12 cellular contexts compared by ENCODE assay signal in the genomic region with DNA sequence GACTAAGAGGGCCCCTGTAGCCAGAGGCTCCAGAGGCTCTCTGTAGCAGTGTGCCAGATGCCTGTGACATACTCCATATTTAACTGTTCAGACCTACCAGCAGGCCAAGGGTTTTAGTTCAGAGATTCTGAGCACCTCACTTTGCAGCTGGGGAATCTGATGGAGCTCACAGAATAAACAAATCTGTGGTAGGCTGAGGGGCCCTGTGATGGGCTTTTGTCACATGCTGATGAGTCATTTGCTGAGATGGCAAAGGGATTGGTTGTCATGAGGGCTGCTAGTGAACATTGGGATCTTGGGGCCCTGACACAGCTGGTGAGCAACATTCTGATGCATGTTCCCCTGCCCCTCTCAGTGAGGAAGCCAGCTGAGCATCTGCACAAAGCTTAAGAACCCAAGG.
DNase-seq lines count a peak whose midpoint lies in the region; FAIRE-seq and TF ChIP-seq lines count a peak whose summit lies in the region.
"Had no signal": no experiment of that assay in that cellular context is flagged by ENCODE, and none has a peak within 500 bp of the region (broad histone marks: within the 10 kb centered on the region; RNA-seq: fewer than 3 reads in every experiment).

No MANE protein-coding gene starts in this region.

- intact Hi-C loops in posterior cingulate gyrus (cut with DNase I), result no loop called here

- H3K9ac ChIP-seq in keratinocyte (ENCODE audit: control insufficient read depth, extremely low read depth, insufficient read depth, low read length), result no peak overlapping the region
- H3K9ac ChIP-seq: parathyroid adenoma had no signal

- H3K4me3 ChIP-seq in brain microvascular endothelial cell (ENCODE audit: low read depth, low read length) (no peak overlapping the region), keratinocyte (ENCODE audit: control insufficient read depth in 2 of 3, extremely low read depth in 1 of 3, insufficient read depth in 2 of 3, low read depth in 1 of 3, low read length in 3 of 3) (no peak overlapping the region)
- H3K4me3 ChIP-seq: K562, upper lobe of right lung had no signal

- no peak for FAIRE-seq in keratinocyte (lab: Jason Lieb, UNC)
- FAIRE-seq: K562 had no signal

- TF ChIP-seq CTCF in brain microvascular endothelial cell (IDR thresholded peaks at IDR 0.05; ENCODE audit: low read depth, low read length, missing control alignments) (no peak), keratinocyte (optimal IDR thresholded peaks at IDR 0.05 in 1 of 3, IDR thresholded peaks at IDR 0.05 in 1 of 3, conservative IDR thresholded peaks at IDR 0.05 in 1 of 3; ENCODE audit: extremely low read depth in 1 of 3, insufficient read depth in 2 of 3, low read length in 3 of 3) (no peak)

- H3K4me2 ChIP-seq in keratinocyte (ENCODE audit: control insufficient read depth, extremely low read depth, insufficient read depth, low read depth, low read length), result no peak overlapping the region

- H2AFZ ChIP-seq in keratinocyte (ENCODE audit: control insufficient read depth, low read length), result no peak overlapping the region
- H2AFZ ChIP-seq: parathyroid adenoma had no signal

- peak overlapping the region; percentile 20 for H3K27ac ChIP-seq in brain microvascular endothelial cell
- no peak overlapping the region for H3K27ac ChIP-seq in keratinocyte (ENCODE audit: control insufficient read depth, insufficient read depth, low read length)
- H3K27ac ChIP-seq: parathyroid adenoma, upper lobe of right lung had no signal

- no peaks in the 10 kb centered on the region for H3K27me3 ChIP-seq in brain microvascular endothelial cell (replicated peaks)
- no peaks in the 10 kb centered on the region for H3K27me3 ChIP-seq in keratinocyte (ENCODE audit: control insufficient read depth, extremely low read depth, insufficient read depth, low read length)

- no peaks in the 10 kb centered on the region for H3K79me2 ChIP-seq in keratinocyte (ENCODE audit: control insufficient read depth, insufficient read depth, low read length)
- H3K79me2 ChIP-seq: parathyroid adenoma had no signal

- no peaks in the 10 kb centered on the region for H3K36me3 ChIP-seq in brain microvascular endothelial cell (replicated peaks)
- no peaks in the 10 kb centered on the region for H3K36me3 ChIP-seq in keratinocyte (ENCODE audit: control insufficient read depth in 2 of 2, extremely low read depth in 1 of 2, insufficient read depth in 2 of 2, low read length in 2 of 2)
- H3K36me3 ChIP-seq: upper lobe of right lung had no signal

- H3K4me1 ChIP-seq in keratinocyte (ENCODE audit: control insufficient read depth, extremely low read depth, insufficient read depth, low read length), result peaks cover 31% of the 10 kb centered on the region
- H3K4me1 ChIP-seq: parathyroid adenoma, upper lobe of right lung had no signal

- no peaks in the 10 kb centered on the region for H4K20me1 ChIP-seq in keratinocyte (ENCODE audit: control insufficient read depth, extremely low read depth, insufficient read depth, low read length)

- dilution Hi-C loops in keratinocyte (cut with MboI; ENCODE audit: extremely low pct_ligation_motif_present, low sequenced_read_pairs), result no loop called here

- H3K9me1 ChIP-seq in keratinocyte (ENCODE audit: control insufficient read depth, extremely low read depth, insufficient read depth, low read length), result no peaks in the 10 kb centered on the region

- DNase-seq in AG08395 (ENCODE audit: low spot score) (peak; percentile 20), HS-27A (ENCODE audit: low read depth) (peak; percentile 35), brain microvascular endothelial cell (peak; percentile 48), keratinocyte (ENCODE audit: low read depth, low spot score) (peak; percentile 23), NCI-H128 (lab: John Stamatoyannopoulos, UW; ENCODE audit: unreplicated experiment) (no peak), posterior cingulate gyrus (no peak), dedifferentiated amniotic fluid mesenchymal stem cell (ENCODE audit: extremely low spot score) (no peak)
- DNase-seq in stimulated activated CD4-positive, alpha-beta T cell treated with anti-CD3 and anti-CD28 coated beads, Interleukin-4, amount 100 ng/mL, for 24 hours, result no peak
- DNase-seq: NCI-H187, upper lobe of right lung had no signal

- peaks cover 5% of the 10 kb centered on the region for H3K9me3 ChIP-seq in keratinocyte (ENCODE audit: control insufficient read depth, low read depth, low read length)

- in situ Hi-C loops in brain microvascular endothelial cell (cut with HindIII; ENCODE audit: low pct_ligation_motif_present, low sequenced_read_pairs), result no loop called here

Comparison
In these comparisons a context has a peak if more than half of its experiments do, and no peak if none do; other contexts are left out.
1. DNase-seq: peak in AG08395 (single experiment), HS-27A (single experiment), brain microvascular endothelial cell (single experiment) and keratinocyte (single experiment); none in stimulated activated CD4-positive, alpha-beta T cell treated with anti-CD3 and anti-CD28 coated beads, Interleukin-4, amount 100 ng/mL, for 24 hours (single experiment), NCI-H128 (single experiment), posterior cingulate gyrus (0 of 10) and dedifferentiated amniotic fluid mesenchymal stem cell (single experiment).